Comparison of ENCODE assay signal across 1 cellular context in the genomic region with DNA sequence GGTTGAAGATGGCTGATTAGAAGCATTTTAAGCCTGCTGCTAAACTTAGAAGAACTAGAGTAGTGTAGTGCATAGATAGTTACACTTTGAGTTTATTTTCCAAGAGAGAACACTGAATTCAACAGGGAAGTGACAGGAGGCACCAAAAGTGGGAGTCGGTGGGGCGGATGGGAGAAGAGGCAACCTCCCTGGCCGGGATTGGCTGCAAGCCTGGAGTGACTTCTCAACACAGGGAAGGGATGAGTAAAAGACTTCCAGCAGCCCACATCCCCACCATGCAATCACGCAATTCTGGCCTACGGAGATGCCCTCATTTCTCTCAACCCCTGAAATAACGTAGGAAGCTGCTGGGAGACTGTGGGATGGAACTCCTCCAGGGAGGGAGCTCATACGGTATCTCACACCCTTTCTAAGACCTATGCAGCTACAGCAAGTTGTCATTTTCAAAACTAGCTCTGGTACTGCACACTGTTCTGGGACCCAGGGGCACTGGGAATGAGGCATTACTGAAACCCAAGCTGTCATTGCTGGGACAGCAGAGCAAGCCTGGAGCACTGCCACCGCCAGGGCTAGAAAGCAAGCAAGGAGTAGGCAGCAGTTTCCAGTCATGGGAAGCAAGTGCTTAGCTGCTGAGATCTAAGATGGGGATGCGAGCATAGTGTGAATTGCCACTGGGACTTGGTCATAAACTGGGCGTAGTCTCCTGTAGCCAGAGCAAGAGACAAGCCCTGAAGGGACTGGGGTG.
TF ChIP-seq lines count a peak whose summit lies in the region.

No MANE protein-coding gene starts in this region.

TF ChIP-seq in H1, 55 proteins besides CTCF, POLR2A, EP300 and RAD21:
- no peak for TF ChIP-seq USF2 (IDR thresholded peaks at IDR 0.05; ENCODE audit: low read length)
- no peak for TF ChIP-seq CEBPB (IDR thresholded peaks at IDR 0.05; ENCODE audit: low read depth, low read length)
- no peak for TF ChIP-seq RNF2 (IDR thresholded peaks at IDR 0.05; ENCODE audit: borderline replicate concordance, low read depth, low read length, missing control alignments, poor library complexity, severe bottlenecking)
- TF ChIP-seq CTBP2 (IDR thresholded peaks at IDR 0.05; ENCODE audit: borderline replicate concordance, insufficient read depth, insufficient read length, low read length), result no peak
- no peak for TF ChIP-seq BRCA1 (IDR thresholded peaks at IDR 0.05; ENCODE audit: low read depth, low read length)
- no peak for TF ChIP-seq YY1 (IDR thresholded peaks at IDR 0.05; ENCODE audit: low read depth, low read length)
- no peak for TF ChIP-seq SP2 (IDR thresholded peaks at IDR 0.05; ENCODE audit: low read length)
